ENCODE assay signal across 22 cellular contexts in genomic region chr15:51720201-51720995, GRCh38. TPM values are rescaled to one million over a fixed set of nuclear protein-coding genes. Genes with fewer than 3 reads are reported as not detected.
"Had no signal": no experiment of that assay in that cellular context is flagged by ENCODE, and none has a peak within 500 bp of the region (broad histone marks: within the 10 kb centered on the region; RNA-seq: fewer than 3 reads in every experiment).

No MANE protein-coding gene starts in this region.

- DNase-seq: activated CD4-positive, alpha-beta T cell treated with anti-CD3 and anti-CD28 coated beads, Interleukin-2, amount 50 U/mL, for 1 hour; activated CD8-positive, alpha-beta memory T cell treated with anti-CD3 and anti-CD28 coated beads for 24 hours; activated gamma-delta T cell treated with Interleukin-2 at 50 U/mL for 16 hours; activated naive CD8-positive, alpha-beta T cell treated with anti-CD3 and anti-CD28 coated beads for 36 hours; brain microvascular endothelial cell; effector CD8-positive, alpha-beta T cell; gastrocnemius medialis; heart right ventricle; mammary epithelial cell; natural killer cell; retina; stimulated activated CD4-positive, alpha-beta T cell treated with anti-CD3 and anti-CD28 coated beads, Interleukin-4, amount 100 ng/mL, for 4 hours; stimulated activated CD8-positive, alpha-beta memory T cell treated with anti-CD3 and anti-CD28 coated beads, Interleukin-4, amount 100 ng/mL, for 48 hours; testis had no signal

- ATAC-seq: gastrocnemius medialis, heart right ventricle, natural killer cell had no signal

- H3K27me3 ChIP-seq: brain microvascular endothelial cell, gastrocnemius medialis, heart right ventricle, neutrophil, testis had no signal

- H3K4me3 Mint-ChIP-seq: activated naive CD8-positive, alpha-beta T cell treated with anti-CD3 and anti-CD28 coated beads for 36 hours; natural killer cell; stimulated activated naive CD8-positive, alpha-beta T cell treated with anti-CD3 and anti-CD28 coated beads, Interleukin-15, Interleukin-2, amounts not matched to agents 100 ng/mL and 50 ng/mL, for 24 hours; T-helper 2 cell treated with Interferon-gamma antibody and Interleukin-4, amounts not matched to agents 5 μg/mL and 100 μg/mL, for 36 hours had no signal

- H2AFZ ChIP-seq: parathyroid adenoma had no signal

- FAIRE-seq: islet of Langerhans had no signal

- H3K36me3 Mint-ChIP-seq: natural killer cell had no signal

- H3K4me1 ChIP-seq: parathyroid adenoma, testis had no signal

- H3K27ac ChIP-seq: brain microvascular endothelial cell, neutrophil, parathyroid adenoma, skin epidermis, testis had no signal

- H3K36me3 ChIP-seq: brain microvascular endothelial cell, gastrocnemius medialis had no signal

- H3K27ac Mint-ChIP-seq: activated naive CD8-positive, alpha-beta T cell treated with anti-CD3 and anti-CD28 coated beads for 36 hours; natural killer cell; stimulated activated naive CD8-positive, alpha-beta T cell treated with anti-CD3 and anti-CD28 coated beads, Interleukin-15, Interleukin-2, amounts not matched to agents 100 ng/mL and 50 ng/mL, for 24 hours; T-helper 2 cell treated with Interferon-gamma antibody and Interleukin-4, amounts not matched to agents 5 μg/mL and 100 μg/mL, for 36 hours had no signal

- H3K9me3 ChIP-seq: gastrocnemius medialis, heart right ventricle, neutrophil, testis had no signal

- H3K4me3 ChIP-seq: gastrocnemius medialis, heart right ventricle, skin epidermis, testis had no signal

- H3K79me2 ChIP-seq: parathyroid adenoma had no signal

- H3K27me3 Mint-ChIP-seq: activated naive CD8-positive, alpha-beta T cell treated with anti-CD3 and anti-CD28 coated beads for 36 hours; stimulated activated naive CD8-positive, alpha-beta T cell treated with anti-CD3 and anti-CD28 coated beads, Interleukin-15, Interleukin-2, amounts not matched to agents 100 ng/mL and 50 ng/mL, for 24 hours had no signal

- H3K9me3 Mint-ChIP-seq: activated naive CD8-positive, alpha-beta T cell treated with anti-CD3 and anti-CD28 coated beads for 36 hours; natural killer cell; stimulated activated naive CD8-positive, alpha-beta T cell treated with anti-CD3 and anti-CD28 coated beads, Interleukin-15, Interleukin-2, amounts not matched to agents 100 ng/mL and 50 ng/mL, for 24 hours; T-helper 2 cell treated with Interferon-gamma antibody and Interleukin-4, amounts not matched to agents 5 μg/mL and 100 μg/mL, for 36 hours had no signal

- H3K9ac ChIP-seq: parathyroid adenoma had no signal

RNA-seq across cellular contexts. Expression of gene SCG3, which starts 39.1 kb away (rescaled TPM):
- total RNA-seq: activated naive CD8-positive, alpha-beta T cell treated with anti-CD3 and anti-CD28 coated beads for 36 hours; epithelial cell of proximal tubule; gastrocnemius medialis; mammary epithelial cell; mononuclear cell; natural killer cell had no signal
- polyA plus RNA-seq: mammary epithelial cell had no signal
